ENCODE assay signal across 12 cellular contexts in genomic region chr4:2048831-2049230, GRCh38.
"Had no signal": no experiment of that assay in that cellular context is flagged by ENCODE, and none has a peak within 500 bp of the region (broad histone marks: within the 10 kb centered on the region; RNA-seq: fewer than 3 reads in every experiment).

No MANE protein-coding gene starts in this region.

- H3K36me3 ChIP-seq: brain microvascular endothelial cell, left ventricle myocardium inferior, suprapubic skin, upper lobe of left lung had no signal

- H3K27ac ChIP-seq: brain microvascular endothelial cell, left ventricle myocardium inferior, suprapubic skin, upper lobe of left lung had no signal

- H3K4me3 ChIP-seq: left ventricle myocardium inferior, suprapubic skin, upper lobe of left lung had no signal

- ATAC-seq: activated T-cell treated with anti-CD3 and anti-CD28 coated beads, Interleukin-2, amount 50 U/mL, for 4 hours; esophagus mucosa had no signal

- FAIRE-seq: islet of Langerhans had no signal

- H3K4me1 ChIP-seq: left ventricle myocardium inferior had no signal

- H3K9me3 ChIP-seq: left ventricle myocardium inferior, suprapubic skin, upper lobe of left lung had no signal

- DNase-seq: activated B cell treated with CpG ODN at 0.5 μM for 24 hours; activated T-cell treated with anti-CD3 and anti-CD28 coated beads, Interleukin-2, amount 50 U/mL, for 4 hours; brain microvascular endothelial cell; foreskin fibroblast; left ventricle myocardium inferior; nephron progenitor cell; stimulated activated CD4-positive, alpha-beta T cell treated with anti-CD3 and anti-CD28 coated beads, Interleukin-2, amount 100 ng/mL, for 48 hours; stimulated activated naive CD4-positive, alpha-beta T cell treated with Interleukin-2 at 50 U/mL for 16 hours had no signal
